23 cellular contexts compared by ENCODE assay signal in the genomic region with DNA sequence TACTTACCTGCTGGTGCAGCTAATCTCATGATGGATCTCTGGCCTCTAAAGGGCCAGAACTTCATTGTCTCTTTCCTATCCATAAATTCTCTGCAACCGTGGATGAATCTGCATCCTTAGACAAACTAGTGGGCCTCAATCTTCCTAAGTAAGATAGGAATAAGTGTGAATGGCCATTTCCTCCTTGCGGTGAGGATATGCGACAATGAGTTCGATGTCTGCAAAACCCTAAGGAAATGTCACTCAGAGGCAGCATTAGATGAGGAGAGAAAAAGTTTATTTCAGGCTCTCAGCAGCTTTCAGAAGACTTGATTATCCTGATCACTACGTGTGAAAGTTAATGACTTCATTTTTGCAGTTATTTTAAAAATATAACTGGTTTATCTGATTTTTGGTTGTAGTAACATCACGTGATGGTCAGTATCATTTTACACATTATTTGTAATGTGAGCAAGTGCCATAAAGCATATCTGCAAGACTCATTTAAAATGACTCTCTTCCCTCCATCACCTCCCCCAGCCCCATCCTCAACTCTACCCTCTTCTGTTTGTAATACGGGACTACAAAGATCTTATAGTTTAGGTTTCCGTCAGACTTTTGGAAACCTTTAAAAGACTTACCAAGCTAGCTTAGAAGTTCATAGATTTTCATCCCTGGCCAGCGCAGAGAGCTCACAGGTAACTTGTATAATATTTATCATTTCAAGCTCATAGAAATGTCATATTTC. TPM values are rescaled to one million over a fixed set of nuclear protein-coding genes. Genes with fewer than 3 reads are reported as not detected.
DNase-seq lines count a peak whose midpoint lies in the region; ATAC-seq and TF ChIP-seq lines count a peak whose summit lies in the region.
"Had no signal": no experiment of that assay in that cellular context is flagged by ENCODE, and none has a peak within 500 bp of the region (broad histone marks: within the 10 kb centered on the region; RNA-seq: fewer than 3 reads in every experiment).

No MANE protein-coding gene starts in this region.

- TF ChIP-seq CTCF in Peyer's patch (IDR thresholded peaks at IDR 0.05): no peak
- no peak for TF ChIP-seq CTCF in natural killer cell (IDR thresholded peaks at IDR 0.05)
- no peak for TF ChIP-seq CTCF in body of pancreas (IDR thresholded peaks at IDR 0.05)

- H3K27me3 Mint-ChIP-seq in activated CD8-positive, alpha-beta memory T cell treated with anti-CD3 and anti-CD28 coated beads, Interleukin-2, amount 10 ng/mL, durations not matched to agents 7 days and 5 days: no peaks in the 10 kb centered on the region
- no peaks in the 10 kb centered on the region for H3K27me3 Mint-ChIP-seq in activated T-helper 2 cell treated with anti-CD3 and anti-CD28 coated beads, Interferon-gamma antibody, Interleukin-2, Interleukin-4, amounts not matched to agents 10 μg/mL and 5 μg/mL and 100 μg/mL, durations not matched to agents 14 hours and 24 hours and 36 hours (ENCODE audit: low read depth)
- no peaks in the 10 kb centered on the region for H3K27me3 Mint-ChIP-seq in natural killer cell (ENCODE audit: low read depth in 2 of 2)

- H3K36me3 ChIP-seq in Peyer's patch (no peaks in the 10 kb centered on the region), body of pancreas (replicated peaks in 1 of 2; ENCODE audit: insufficient read depth in 1 of 2, low read depth in 2 of 2) (no peaks in the 10 kb centered on the region)
- H3K36me3 ChIP-seq: BLaER1, vagina had no signal

- H3K4me1 Mint-ChIP-seq in activated CD8-positive, alpha-beta memory T cell treated with anti-CD3 and anti-CD28 coated beads, Interleukin-2, amount 10 ng/mL, durations not matched to agents 7 days and 5 days: peaks cover 74% of the 10 kb centered on the region
- H3K4me1 Mint-ChIP-seq in activated T-helper 2 cell treated with anti-CD3 and anti-CD28 coated beads, Interferon-gamma antibody, Interleukin-2, Interleukin-4, amounts not matched to agents 10 μg/mL and 5 μg/mL and 100 μg/mL, durations not matched to agents 14 hours and 24 hours and 36 hours (ENCODE audit: low read depth): peaks cover 88% of the 10 kb centered on the region
- peaks cover 87 to 91% of the 10 kb centered on the region in 2 donors for H3K4me1 Mint-ChIP-seq in natural killer cell

- ATAC-seq in activated CD8-positive, alpha-beta memory T cell treated with anti-CD3 and anti-CD28 coated beads, Interleukin-2, amount 10 ng/mL, durations not matched to agents 7 days and 5 days: no peak
- ATAC-seq in natural killer cell (peak in 1 of 3 donors; percentile 21), esophagus mucosa (no peak), body of pancreas (no peak)

- peaks cover 63% of the 10 kb centered on the region for H3K36me3 Mint-ChIP-seq in activated CD8-positive, alpha-beta memory T cell treated with anti-CD3 and anti-CD28 coated beads, Interleukin-2, amount 10 ng/mL, durations not matched to agents 7 days and 5 days
- peaks cover 38% of the 10 kb centered on the region for H3K36me3 Mint-ChIP-seq in activated T-helper 2 cell treated with anti-CD3 and anti-CD28 coated beads, Interferon-gamma antibody, Interleukin-2, Interleukin-4, amounts not matched to agents 10 μg/mL and 5 μg/mL and 100 μg/mL, durations not matched to agents 14 hours and 24 hours and 36 hours (ENCODE audit: low read depth)
- H3K36me3 Mint-ChIP-seq in natural killer cell: no peaks in the 10 kb centered on the region

- H3K27me3 ChIP-seq in Peyer's patch (no peaks in the 10 kb centered on the region), body of pancreas (no peaks in the 10 kb centered on the region)
- H3K27me3 ChIP-seq: BLaER1, vagina had no signal

- H3K27ac ChIP-seq in Peyer's patch (peak overlapping the region; percentile 28 to 51 (median 36)), body of pancreas (no peak overlapping the region)
- H3K27ac ChIP-seq: BLaER1, vagina had no signal

- peak overlapping the region; percentile 91 for H3K27ac Mint-ChIP-seq in activated CD8-positive, alpha-beta memory T cell treated with anti-CD3 and anti-CD28 coated beads, Interleukin-2, amount 10 ng/mL, durations not matched to agents 7 days and 5 days
- H3K27ac Mint-ChIP-seq in activated T-helper 2 cell treated with anti-CD3 and anti-CD28 coated beads, Interferon-gamma antibody, Interleukin-2, Interleukin-4, amounts not matched to agents 10 μg/mL and 5 μg/mL and 100 μg/mL, durations not matched to agents 14 hours and 24 hours and 36 hours: peak overlapping the region; percentile 88
- H3K27ac Mint-ChIP-seq in natural killer cell: peak overlapping the region; percentile 78 to 92
- H3K27ac Mint-ChIP-seq: dendritic cell treated with granulocyte-macrophage colony-stimulating factor and Interleukin-4, amounts not matched to agents 40 ng/mL and 50 ng/mL, for 4 days had no signal

- intact Hi-C loops in activated T-helper 2 cell treated with anti-CD3 and anti-CD28 coated beads, Interferon-gamma antibody, Interleukin-2, Interleukin-4, amounts not matched to agents 10 μg/mL and 5 μg/mL and 100 μg/mL, durations not matched to agents 14 hours and 24 hours and 36 hours (cut with micrococcal nuclease): loop anchor here (1.0 kb wide), 2 partner anchors 9 to 50 kb away; no protein-coding TSS in a partner anchor
- intact Hi-C loops in natural killer cell (cut with micrococcal nuclease): no loop called here
- intact Hi-C loops in body of pancreas (cut with DNase I): no loop called here

- DNase-seq in activated CD8-positive, alpha-beta memory T cell treated with anti-CD3 and anti-CD28 coated beads, Interleukin-2, amount 10 ng/mL, durations not matched to agents 7 days and 5 days: no peak
- no peak for DNase-seq in activated CD8-positive, alpha-beta memory T cell treated with anti-CD3 and anti-CD28 coated beads, Interleukin-2, amount 50 U/mL, for 48 hours
- DNase-seq in Peyer's patch: no peak
- no peak for DNase-seq in activated T-helper 2 cell treated with anti-CD3 and anti-CD28 coated beads, Interferon-gamma antibody, Interleukin-2, Interleukin-4, amounts not matched to agents 10 μg/mL and 5 μg/mL and 100 μg/mL, durations not matched to agents 14 hours and 24 hours and 36 hours (ENCODE audit: low spot score)
- DNase-seq in natural killer cell: no peak
- DNase-seq in body of pancreas: no peak
- DNase-seq in NCI-H2171 (lab: John Stamatoyannopoulos, UW): no peak
- DNase-seq: HCEC 1CT, NCI-H1092 treated with DMSO at 0.1 percent for 48 hours, NCI-H2081 treated with DMSO at 0.1 percent for 48 hours, occipital lobe, retina, substantia nigra, T-helper 9 cell had no signal

- CTCF ChIA-PET in activated CD8-positive, alpha-beta memory T cell treated with anti-CD3 and anti-CD28 coated beads, Interleukin-2, amount 10 ng/mL, durations not matched to agents 7 days and 5 days (lab: Charles Lee): interaction anchor here (0.5 to 12.2 kb wide), 4 partner anchors 14 to 908 kb away, joined by 3 to 171 read pairs (median 32); no protein-coding TSS in a partner anchor

- H3K4me1 ChIP-seq in Peyer's patch: peaks cover 0 to 5% (median 0%) of the 10 kb centered on the region in 4 donors
- H3K4me1 ChIP-seq in body of pancreas: no peaks in the 10 kb centered on the region
- H3K4me1 ChIP-seq: vagina had no signal

- H3K9me3 ChIP-seq in Peyer's patch (no peaks in the 10 kb centered on the region), body of pancreas (no peaks in the 10 kb centered on the region)
- H3K9me3 ChIP-seq: BLaER1, vagina had no signal

- TF ChIP-seq POLR2A in Peyer's patch (IDR thresholded peaks at IDR 0.05) (no peak), body of pancreas (IDR thresholded peaks at IDR 0.05) (no peak)

- H3K4me3 ChIP-seq in Peyer's patch: no peak overlapping the region
- no peak overlapping the region for H3K4me3 ChIP-seq in body of pancreas
- H3K4me3 ChIP-seq: BLaER1, lung, vagina had no signal

- WGBS in body of pancreas, 2 donors: 70 to 75% methylated on average over 9 of the region's 9 CpGs

- H3K9me3 Mint-ChIP-seq in activated CD8-positive, alpha-beta memory T cell treated with anti-CD3 and anti-CD28 coated beads, Interleukin-2, amount 10 ng/mL, durations not matched to agents 7 days and 5 days (ENCODE audit: low read depth): no peaks in the 10 kb centered on the region
- H3K9me3 Mint-ChIP-seq in activated T-helper 2 cell treated with anti-CD3 and anti-CD28 coated beads, Interferon-gamma antibody, Interleukin-2, Interleukin-4, amounts not matched to agents 10 μg/mL and 5 μg/mL and 100 μg/mL, durations not matched to agents 14 hours and 24 hours and 36 hours: no peaks in the 10 kb centered on the region
- H3K9me3 Mint-ChIP-seq in natural killer cell: peaks cover 2 to 5% of the 10 kb centered on the region in 2 donors
- H3K9me3 Mint-ChIP-seq: dendritic cell treated with granulocyte-macrophage colony-stimulating factor and Interleukin-4, amounts not matched to agents 40 ng/mL and 50 ng/mL, for 4 days had no signal

- H3K4me3 Mint-ChIP-seq in activated CD8-positive, alpha-beta memory T cell treated with anti-CD3 and anti-CD28 coated beads, Interleukin-2, amount 10 ng/mL, durations not matched to agents 7 days and 5 days: peak overlapping the region; percentile 90
- peak overlapping the region; percentile 72 for H3K4me3 Mint-ChIP-seq in activated T-helper 2 cell treated with anti-CD3 and anti-CD28 coated beads, Interferon-gamma antibody, Interleukin-2, Interleukin-4, amounts not matched to agents 10 μg/mL and 5 μg/mL and 100 μg/mL, durations not matched to agents 14 hours and 24 hours and 36 hours (ENCODE audit: low read depth)
- H3K4me3 Mint-ChIP-seq in natural killer cell: peak overlapping the region; percentile 70
- H3K4me3 Mint-ChIP-seq: dendritic cell treated with granulocyte-macrophage colony-stimulating factor and Interleukin-4, amounts not matched to agents 40 ng/mL and 50 ng/mL, for 4 days had no signal

RNA-seq across cellular contexts. Expression of a gene that starts 10.2 kb away (rescaled TPM):
- total RNA-seq in activated CD8-positive, alpha-beta memory T cell treated with anti-CD3 and anti-CD28 coated beads, Interleukin-2, amount 10 ng/mL, durations not matched to agents 7 days and 5 days: 100 to 1,000 TPM; 183 to 257 TPM
- total RNA-seq in Peyer's patch (10 to 100 TPM in 1 of 4 donors, 1 to 10 TPM in 3; 5.8 to 92.4 (median 6.1) TPM), natural killer cell (10 to 100 TPM; 65.1 to 97.3 (median 92.2) TPM), esophagus mucosa (0.92 TPM), body of pancreas (under 1 TPM; 0.78 to 0.99 TPM)
- 44.1 and 46.5 TPM in 2 replicates for total RNA-seq in activated T-helper 2 cell treated with anti-CD3 and anti-CD28 coated beads, Interferon-gamma antibody, Interleukin-2, Interleukin-4, amounts not matched to agents 10 μg/mL and 5 μg/mL and 100 μg/mL, durations not matched to agents 14 hours and 24 hours and 36 hours
- total RNA-seq: LHCN-M2 had no signal

RNA-seq across cellular contexts. Expression of a gene that starts 17.5 kb away (rescaled TPM):
- under 1 TPM; 0.21 to 0.41 TPM for total RNA-seq in activated CD8-positive, alpha-beta memory T cell treated with anti-CD3 and anti-CD28 coated beads, Interleukin-2, amount 10 ng/mL, durations not matched to agents 7 days and 5 days
- not detected for total RNA-seq in Peyer's patch
- total RNA-seq in activated T-helper 2 cell treated with anti-CD3 and anti-CD28 coated beads, Interferon-gamma antibody, Interleukin-2, Interleukin-4, amounts not matched to agents 10 μg/mL and 5 μg/mL and 100 μg/mL, durations not matched to agents 14 hours and 24 hours and 36 hours: 0.11 TPM in 2 replicates
- total RNA-seq in natural killer cell: not detected
- not detected for total RNA-seq in esophagus mucosa
- total RNA-seq in body of pancreas: not detected
- total RNA-seq: fibroblast of villous mesenchyme, HT1080, LHCN-M2, NCI-H460, vagina had no signal

RNA-seq across cellular contexts. Expression of a gene that starts 49.2 kb away (rescaled TPM):
- 10 to 100 TPM in 1 of 2 experiments, 1 to 10 TPM in 1; 5.1 to 11.0 TPM for total RNA-seq in activated CD8-positive, alpha-beta memory T cell treated with anti-CD3 and anti-CD28 coated beads, Interleukin-2, amount 10 ng/mL, durations not matched to agents 7 days and 5 days
- total RNA-seq in Peyer's patch: not detected
- 1.7 and 2.0 TPM in 2 replicates for total RNA-seq in activated T-helper 2 cell treated with anti-CD3 and anti-CD28 coated beads, Interferon-gamma antibody, Interleukin-2, Interleukin-4, amounts not matched to agents 10 μg/mL and 5 μg/mL and 100 μg/mL, durations not matched to agents 14 hours and 24 hours and 36 hours
- 1 to 10 TPM; 2.6 to 8.7 (median 6.7) TPM for total RNA-seq in natural killer cell
- total RNA-seq in esophagus mucosa: 0.24 TPM
- not detected for total RNA-seq in body of pancreas
- total RNA-seq: fibroblast of villous mesenchyme, HT1080, LHCN-M2, NCI-H460, occipital lobe had no signal

Comparison
In these comparisons a context has a peak if more than half of its experiments do, and no peak if none do; other contexts are left out.
1. H3K27ac ChIP-seq: peak in Peyer's patch (4 of 4); none in body of pancreas (0 of 4).
2. Peak in every context shown above with its lines, with median percentiles within 50 percentile points of each other: H3K27ac Mint-ChIP-seq and H3K4me3 Mint-ChIP-seq.